In the genomic region with DNA sequence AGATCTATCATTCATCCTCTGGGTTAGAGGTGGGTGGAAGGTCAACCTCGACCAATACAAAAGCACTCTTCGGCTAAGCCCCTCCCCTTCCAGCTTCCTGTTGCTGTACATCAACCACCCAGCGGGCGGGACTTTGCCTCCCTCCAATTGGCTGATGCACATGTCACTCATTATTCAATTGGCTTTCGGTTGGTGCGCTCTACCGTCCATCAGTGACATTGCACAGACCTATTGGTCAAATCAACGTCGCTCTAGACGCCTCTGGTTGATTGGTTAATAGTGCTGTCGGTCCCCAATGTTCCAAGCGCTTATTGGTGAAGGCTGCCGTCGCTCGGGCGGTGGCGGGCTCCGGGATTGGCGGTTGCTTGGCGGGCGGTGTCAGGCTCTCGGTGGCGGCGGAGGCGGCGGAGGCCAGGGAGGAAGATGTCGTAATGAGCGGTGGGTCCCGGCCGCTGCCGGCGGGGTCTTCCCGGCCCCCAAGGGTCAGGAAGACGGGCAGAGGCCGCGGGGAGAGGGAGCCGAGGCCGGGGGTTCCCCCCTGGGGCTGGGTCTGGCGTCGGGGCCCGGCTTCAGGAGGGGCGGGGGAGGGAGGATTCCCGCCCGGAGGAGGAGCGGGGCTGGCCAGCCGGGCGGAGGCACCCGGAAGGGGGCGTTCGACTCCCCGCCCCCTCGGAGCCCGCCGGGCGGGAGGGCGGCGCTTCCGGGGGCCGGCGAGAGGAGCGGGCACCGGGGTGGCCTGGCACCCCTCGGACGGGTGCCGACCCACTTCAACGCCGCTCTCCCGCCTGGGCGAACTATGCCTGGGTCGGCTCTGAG, we compare ENCODE assay signal across 1 cellular context.
TF ChIP-seq lines count a peak whose summit lies in the region.

A gene (plus strand): TSS at position 381 of the 816 bp plus-strand sequence. CDS start 51 bp downstream, at position 432.

TF ChIP-seq in H1, 55 proteins besides CTCF, POLR2A, EP300 and RAD21:
- TF ChIP-seq GABPA (IDR thresholded peaks at IDR 0.05; ENCODE audit: borderline replicate concordance, insufficient read depth, low read length) (peak; percentile 94), MAFK (IDR thresholded peaks at IDR 0.05; ENCODE audit: low read depth, low read length) (no peak), CEBPB (IDR thresholded peaks at IDR 0.05; ENCODE audit: low read depth, low read length) (peak; percentile 69; the same call in 1 of the 2 replicates), RFX5 (IDR thresholded peaks at IDR 0.05; ENCODE audit: borderline replicate concordance, low read depth, low read length) (no peak), YY1 (IDR thresholded peaks at IDR 0.05; ENCODE audit: low read depth, low read length) (no peak), SP1 (IDR thresholded peaks at IDR 0.05; ENCODE audit: low read depth, low read length) (peak; percentile 100), SRF (IDR thresholded peaks at IDR 0.05; ENCODE audit: low read depth, low read length) (no peak), ZNF274 (IDR thresholded peaks at IDR 0.05; ENCODE audit: borderline replicate concordance, extremely low read depth, low read length) (no peak), SIN3A (conservative IDR thresholded peaks at IDR 0.05 in 1 of 2, IDR thresholded peaks at IDR 0.05 in 1 of 2; ENCODE audit: low read depth in 1 of 2, low read length in 2 of 2) (no peak; a peak in 1 of 4 replicates), TBP (IDR thresholded peaks at IDR 0.05; ENCODE audit: low read depth, low read length) (no peak; the same call in 1 of the 2 replicates), RBBP5 (IDR thresholded peaks at IDR 0.05; ENCODE audit: borderline replicate concordance, low read depth, low read length) (no peak), CTBP2 (IDR thresholded peaks at IDR 0.05; ENCODE audit: borderline replicate concordance, insufficient read depth, insufficient read length, low read length) (no peak), CBX5 (IDR thresholded peaks at IDR 0.05; ENCODE audit: low read depth, low read length) (no peak), SIRT6 (IDR thresholded peaks at IDR 0.05; ENCODE audit: low read length) (no peak), BCL11A (IDR thresholded peaks at IDR 0.05; ENCODE audit: low read depth in 2 of 2, low read length in 2 of 2) (no peak), ASH2L (IDR thresholded peaks at IDR 0.05; ENCODE audit: low read length) (peak; percentile 7), CBX8 (IDR thresholded peaks at IDR 0.05; ENCODE audit: borderline replicate concordance, low read depth, low read length) (no peak), NRF1 (IDR thresholded peaks at IDR 0.05; ENCODE audit: low read depth, low read length) (no peak), JUN (IDR thresholded peaks at IDR 0.05; ENCODE audit: low read depth, low read length) (no peak), TEAD4 (IDR thresholded peaks at IDR 0.05; ENCODE audit: low read depth, low read length) (no peak), POLR2AphosphoS5 (IDR thresholded peaks at IDR 0.05; ENCODE audit: low read depth, low read length) (peak; percentile 14; the same call in 1 of the 2 replicates), FOSL1 (IDR thresholded peaks at IDR 0.05; ENCODE audit: insufficient read depth, low read depth, low read length) (no peak), CHD1 (IDR thresholded peaks at IDR 0.05; ENCODE audit: low read depth, low read length) (no peak), JUND (IDR thresholded peaks at IDR 0.05; ENCODE audit: low read length) (0 out of 2 replicates have a peak, but pooled peaks have one; percentile 29), TCF12 (IDR thresholded peaks at IDR 0.05; ENCODE audit: low read depth, low read length) (peak; percentile 89; the same call in 1 of the 2 replicates), EGR1 (IDR thresholded peaks at IDR 0.05; ENCODE audit: borderline replicate concordance, low read depth, low read length) (no peak), HDAC2 (IDR thresholded peaks at IDR 0.05; ENCODE audit: borderline replicate concordance in 1 of 2, low read depth in 2 of 2, low read length in 2 of 2) (no peak), SP2 (IDR thresholded peaks at IDR 0.05; ENCODE audit: low read length) (peak; percentile 100), SUZ12 (IDR thresholded peaks at IDR 0.05; ENCODE audit: low read length) (no peak), SAP30 (IDR thresholded peaks at IDR 0.05; ENCODE audit: insufficient read depth, insufficient replicate concordance, low read length) (no peak), KDM5A (IDR thresholded peaks at IDR 0.05; ENCODE audit: low read length) (no peak), BRCA1 (IDR thresholded peaks at IDR 0.05; ENCODE audit: low read depth, low read length) (no peak), TAF1 (IDR thresholded peaks at IDR 0.05; ENCODE audit: low read depth, low read length) (peak; percentile 64), PHF8 (conservative IDR thresholded peaks at IDR 0.05; ENCODE audit: low read depth, low read length) (peak; percentile 97), GTF2F1 (IDR thresholded peaks at IDR 0.05; ENCODE audit: borderline replicate concordance, low read depth, low read length) (no peak), KDM4A (IDR thresholded peaks at IDR 0.05; ENCODE audit: low read depth, low read length, severe bottlenecking) (peak; percentile 73), RXRA (IDR thresholded peaks at IDR 0.05; ENCODE audit: insufficient read depth, low read depth, low read length) (no peak), KDM1A (IDR thresholded peaks at IDR 0.05; ENCODE audit: borderline replicate concordance, low read length) (no peak), CREB1 (IDR thresholded peaks at IDR 0.05) (peak; percentile 90), SIX5 (IDR thresholded peaks at IDR 0.05; ENCODE audit: low read depth, low read length) (peak; percentile 25; the same call in 1 of the 2 replicates), HDAC6 (IDR thresholded peaks at IDR 0.05; ENCODE audit: low read depth, low read length) (no peak), CHD2 (IDR thresholded peaks at IDR 0.05; ENCODE audit: low read length) (peak; percentile 99), RNF2 (IDR thresholded peaks at IDR 0.05; ENCODE audit: borderline replicate concordance, low read depth, low read length, missing control alignments, poor library complexity, severe bottlenecking) (no peak), SP4 (IDR thresholded peaks at IDR 0.05; ENCODE audit: low read length) (peak; percentile 98), EZH2 (IDR thresholded peaks at IDR 0.05; ENCODE audit: low read depth, low read length, severe bottlenecking) (no peak), TAF7 (optimal IDR thresholded peaks at IDR 0.05; ENCODE audit: borderline replicate concordance, low read depth, low read length) (peak; percentile 52), POU5F1 (IDR thresholded peaks at IDR 0.05; ENCODE audit: low read depth, low read length) (no peak), NANOG (IDR thresholded peaks at IDR 0.05; ENCODE audit: insufficient read depth, low read depth, low read length, poor library complexity, severe bottlenecking) (no peak)
- TF ChIP-seq, protein P1, sequence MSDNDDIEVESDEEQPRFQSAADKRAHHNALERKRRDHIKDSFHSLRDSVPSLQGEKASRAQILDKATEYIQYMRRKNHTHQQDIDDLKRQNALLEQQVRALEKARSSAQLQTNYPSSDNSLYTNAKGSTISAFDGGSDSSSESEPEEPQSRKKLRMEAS (IDR thresholded peaks at IDR 0.05), result no peak; the same call in 1 of the 2 replicates
- TF ChIP-seq, protein P2, sequence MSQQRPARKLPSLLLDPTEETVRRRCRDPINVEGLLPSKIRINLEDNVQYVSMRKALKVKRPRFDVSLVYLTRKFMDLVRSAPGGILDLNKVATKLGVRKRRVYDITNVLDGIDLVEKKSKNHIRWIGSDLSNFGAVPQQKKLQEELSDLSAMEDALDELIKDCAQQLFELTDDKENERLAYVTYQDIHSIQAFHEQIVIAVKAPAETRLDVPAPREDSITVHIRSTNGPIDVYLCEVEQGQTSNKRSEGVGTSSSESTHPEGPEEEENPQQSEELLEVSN (IDR thresholded peaks at IDR 0.05), result no peak
- TF ChIP-seq, protein P3, sequence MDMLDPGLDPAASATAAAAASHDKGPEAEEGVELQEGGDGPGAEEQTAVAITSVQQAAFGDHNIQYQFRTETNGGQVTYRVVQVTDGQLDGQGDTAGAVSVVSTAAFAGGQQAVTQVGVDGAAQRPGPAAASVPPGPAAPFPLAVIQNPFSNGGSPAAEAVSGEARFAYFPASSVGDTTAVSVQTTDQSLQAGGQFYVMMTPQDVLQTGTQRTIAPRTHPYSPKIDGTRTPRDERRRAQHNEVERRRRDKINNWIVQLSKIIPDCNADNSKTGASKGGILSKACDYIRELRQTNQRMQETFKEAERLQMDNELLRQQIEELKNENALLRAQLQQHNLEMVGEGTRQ (IDR thresholded peaks at IDR 0.05; ENCODE audit: low read length), result no peak
- TF ChIP-seq, protein P4, sequence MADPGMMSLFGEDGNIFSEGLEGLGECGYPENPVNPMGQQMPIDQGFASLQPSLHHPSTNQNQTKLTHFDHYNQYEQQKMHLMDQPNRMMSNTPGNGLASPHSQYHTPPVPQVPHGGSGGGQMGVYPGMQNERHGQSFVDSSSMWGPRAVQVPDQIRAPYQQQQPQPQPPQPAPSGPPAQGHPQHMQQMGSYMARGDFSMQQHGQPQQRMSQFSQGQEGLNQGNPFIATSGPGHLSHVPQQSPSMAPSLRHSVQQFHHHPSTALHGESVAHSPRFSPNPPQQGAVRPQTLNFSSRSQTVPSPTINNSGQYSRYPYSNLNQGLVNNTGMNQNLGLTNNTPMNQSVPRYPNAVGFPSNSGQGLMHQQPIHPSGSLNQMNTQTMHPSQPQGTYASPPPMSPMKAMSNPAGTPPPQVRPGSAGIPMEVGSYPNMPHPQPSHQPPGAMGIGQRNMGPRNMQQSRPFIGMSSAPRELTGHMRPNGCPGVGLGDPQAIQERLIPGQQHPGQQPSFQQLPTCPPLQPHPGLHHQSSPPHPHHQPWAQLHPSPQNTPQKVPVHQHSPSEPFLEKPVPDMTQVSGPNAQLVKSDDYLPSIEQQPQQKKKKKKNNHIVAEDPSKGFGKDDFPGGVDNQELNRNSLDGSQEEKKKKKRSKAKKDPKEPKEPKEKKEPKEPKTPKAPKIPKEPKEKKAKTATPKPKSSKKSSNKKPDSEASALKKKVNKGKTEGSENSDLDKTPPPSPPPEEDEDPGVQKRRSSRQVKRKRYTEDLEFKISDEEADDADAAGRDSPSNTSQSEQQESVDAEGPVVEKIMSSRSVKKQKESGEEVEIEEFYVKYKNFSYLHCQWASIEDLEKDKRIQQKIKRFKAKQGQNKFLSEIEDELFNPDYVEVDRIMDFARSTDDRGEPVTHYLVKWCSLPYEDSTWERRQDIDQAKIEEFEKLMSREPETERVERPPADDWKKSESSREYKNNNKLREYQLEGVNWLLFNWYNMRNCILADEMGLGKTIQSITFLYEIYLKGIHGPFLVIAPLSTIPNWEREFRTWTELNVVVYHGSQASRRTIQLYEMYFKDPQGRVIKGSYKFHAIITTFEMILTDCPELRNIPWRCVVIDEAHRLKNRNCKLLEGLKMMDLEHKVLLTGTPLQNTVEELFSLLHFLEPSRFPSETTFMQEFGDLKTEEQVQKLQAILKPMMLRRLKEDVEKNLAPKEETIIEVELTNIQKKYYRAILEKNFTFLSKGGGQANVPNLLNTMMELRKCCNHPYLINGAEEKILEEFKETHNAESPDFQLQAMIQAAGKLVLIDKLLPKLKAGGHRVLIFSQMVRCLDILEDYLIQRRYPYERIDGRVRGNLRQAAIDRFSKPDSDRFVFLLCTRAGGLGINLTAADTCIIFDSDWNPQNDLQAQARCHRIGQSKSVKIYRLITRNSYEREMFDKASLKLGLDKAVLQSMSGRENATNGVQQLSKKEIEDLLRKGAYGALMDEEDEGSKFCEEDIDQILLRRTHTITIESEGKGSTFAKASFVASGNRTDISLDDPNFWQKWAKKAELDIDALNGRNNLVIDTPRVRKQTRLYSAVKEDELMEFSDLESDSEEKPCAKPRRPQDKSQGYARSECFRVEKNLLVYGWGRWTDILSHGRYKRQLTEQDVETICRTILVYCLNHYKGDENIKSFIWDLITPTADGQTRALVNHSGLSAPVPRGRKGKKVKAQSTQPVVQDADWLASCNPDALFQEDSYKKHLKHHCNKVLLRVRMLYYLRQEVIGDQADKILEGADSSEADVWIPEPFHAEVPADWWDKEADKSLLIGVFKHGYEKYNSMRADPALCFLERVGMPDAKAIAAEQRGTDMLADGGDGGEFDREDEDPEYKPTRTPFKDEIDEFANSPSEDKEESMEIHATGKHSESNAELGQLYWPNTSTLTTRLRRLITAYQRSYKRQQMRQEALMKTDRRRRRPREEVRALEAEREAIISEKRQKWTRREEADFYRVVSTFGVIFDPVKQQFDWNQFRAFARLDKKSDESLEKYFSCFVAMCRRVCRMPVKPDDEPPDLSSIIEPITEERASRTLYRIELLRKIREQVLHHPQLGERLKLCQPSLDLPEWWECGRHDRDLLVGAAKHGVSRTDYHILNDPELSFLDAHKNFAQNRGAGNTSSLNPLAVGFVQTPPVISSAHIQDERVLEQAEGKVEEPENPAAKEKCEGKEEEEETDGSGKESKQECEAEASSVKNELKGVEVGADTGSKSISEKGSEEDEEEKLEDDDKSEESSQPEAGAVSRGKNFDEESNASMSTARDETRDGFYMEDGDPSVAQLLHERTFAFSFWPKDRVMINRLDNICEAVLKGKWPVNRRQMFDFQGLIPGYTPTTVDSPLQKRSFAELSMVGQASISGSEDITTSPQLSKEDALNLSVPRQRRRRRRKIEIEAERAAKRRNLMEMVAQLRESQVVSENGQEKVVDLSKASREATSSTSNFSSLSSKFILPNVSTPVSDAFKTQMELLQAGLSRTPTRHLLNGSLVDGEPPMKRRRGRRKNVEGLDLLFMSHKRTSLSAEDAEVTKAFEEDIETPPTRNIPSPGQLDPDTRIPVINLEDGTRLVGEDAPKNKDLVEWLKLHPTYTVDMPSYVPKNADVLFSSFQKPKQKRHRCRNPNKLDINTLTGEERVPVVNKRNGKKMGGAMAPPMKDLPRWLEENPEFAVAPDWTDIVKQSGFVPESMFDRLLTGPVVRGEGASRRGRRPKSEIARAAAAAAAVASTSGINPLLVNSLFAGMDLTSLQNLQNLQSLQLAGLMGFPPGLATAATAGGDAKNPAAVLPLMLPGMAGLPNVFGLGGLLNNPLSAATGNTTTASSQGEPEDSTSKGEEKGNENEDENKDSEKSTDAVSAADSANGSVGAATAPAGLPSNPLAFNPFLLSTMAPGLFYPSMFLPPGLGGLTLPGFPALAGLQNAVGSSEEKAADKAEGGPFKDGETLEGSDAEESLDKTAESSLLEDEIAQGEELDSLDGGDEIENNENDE (IDR thresholded peaks at IDR 0.05; ENCODE audit: insufficient replicate concordance, low read length), result no peak
- TF ChIP-seq, protein P5, sequence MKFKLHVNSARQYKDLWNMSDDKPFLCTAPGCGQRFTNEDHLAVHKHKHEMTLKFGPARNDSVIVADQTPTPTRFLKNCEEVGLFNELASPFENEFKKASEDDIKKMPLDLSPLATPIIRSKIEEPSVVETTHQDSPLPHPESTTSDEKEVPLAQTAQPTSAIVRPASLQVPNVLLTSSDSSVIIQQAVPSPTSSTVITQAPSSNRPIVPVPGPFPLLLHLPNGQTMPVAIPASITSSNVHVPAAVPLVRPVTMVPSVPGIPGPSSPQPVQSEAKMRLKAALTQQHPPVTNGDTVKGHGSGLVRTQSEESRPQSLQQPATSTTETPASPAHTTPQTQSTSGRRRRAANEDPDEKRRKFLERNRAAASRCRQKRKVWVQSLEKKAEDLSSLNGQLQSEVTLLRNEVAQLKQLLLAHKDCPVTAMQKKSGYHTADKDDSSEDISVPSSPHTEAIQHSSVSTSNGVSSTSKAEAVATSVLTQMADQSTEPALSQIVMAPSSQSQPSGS (IDR thresholded peaks at IDR 0.05; ENCODE audit: low read length), result no peak
